In the genomic region with DNA sequence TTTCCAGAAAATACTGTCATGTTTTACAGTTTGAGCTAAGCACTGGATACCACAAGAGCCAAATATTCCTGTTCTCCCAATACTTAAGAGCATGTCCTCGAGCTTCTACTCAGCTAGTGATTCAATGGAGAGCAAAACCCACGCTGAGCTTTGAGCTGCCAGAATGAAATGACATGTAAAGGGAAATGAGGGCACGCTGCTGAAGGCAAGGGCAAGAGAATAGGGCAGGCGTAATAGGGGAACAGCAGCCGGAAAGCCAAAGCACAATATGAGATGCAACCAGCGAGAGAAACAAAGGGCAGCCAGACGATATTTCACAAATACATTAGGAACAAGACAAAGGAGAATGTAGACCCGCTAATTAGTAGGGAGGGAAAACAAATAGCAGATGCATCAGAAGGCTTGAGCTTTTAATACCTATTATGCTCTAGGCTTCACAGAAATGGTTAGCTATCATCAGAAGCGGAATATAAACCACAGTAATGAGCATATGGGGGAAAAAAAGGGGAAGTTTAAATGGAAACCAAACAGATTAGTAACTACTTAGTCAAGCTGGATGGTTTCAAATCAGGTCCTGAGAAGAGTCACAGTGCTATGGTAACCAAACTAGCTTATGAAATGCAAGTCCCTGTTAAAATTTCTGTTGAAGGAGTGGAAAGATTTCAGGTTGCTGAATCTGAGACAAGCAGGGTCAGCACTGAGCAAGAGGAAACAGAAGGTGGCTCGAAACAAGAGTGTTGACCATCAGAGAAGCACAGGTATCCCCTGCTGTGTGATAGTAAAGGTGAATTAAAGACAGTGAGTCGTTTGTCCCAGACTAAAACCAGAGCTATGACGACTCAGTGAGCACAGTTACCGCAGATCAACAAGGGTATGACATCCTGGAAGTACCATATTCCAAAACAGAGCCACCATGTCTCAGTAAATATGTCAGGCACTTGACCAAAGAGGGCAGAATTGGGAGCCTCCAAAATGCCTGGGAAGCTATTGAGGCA, we compare ENCODE assay signal across 10 cellular contexts.
DNase-seq lines count a peak whose midpoint lies in the region; ATAC-seq and TF ChIP-seq lines count a peak whose summit lies in the region.
"Had no signal": no experiment of that assay in that cellular context is flagged by ENCODE, and none has a peak within 500 bp of the region (broad histone marks: within the 10 kb centered on the region; RNA-seq: fewer than 3 reads in every experiment).

No MANE protein-coding gene starts in this region.

- H3K36me3 ChIP-seq in CD4-positive, alpha-beta memory T cell (ENCODE audit: insufficient read depth, low read length) = no peaks in the 10 kb centered on the region
- H3K36me3 ChIP-seq in brain microvascular endothelial cell (replicated peaks) = no peaks in the 10 kb centered on the region

- peaks cover 9 to 16% of the 10 kb centered on the region in 2 donors for H3K27me3 Mint-ChIP-seq in CD4-positive, alpha-beta memory T cell

- peak; percentile 10 for DNase-seq in stimulated activated CD4-positive, alpha-beta T cell treated with anti-CD3 and anti-CD28 coated beads, Interleukin-1b, Interleukin-23, amount 100 ng/mL, for 48 hours
- DNase-seq in stimulated activated CD4-positive, alpha-beta T cell treated with anti-CD3 and anti-CD28 coated beads, Interleukin-4, amount 100 ng/mL, for 24 hours = no peak
- DNase-seq in NCI-H748 (lab: John Stamatoyannopoulos, UW; ENCODE audit: unreplicated experiment) (peak; percentile 78), epidermal melanocyte (ENCODE audit: insufficient read length, low spot score) (no peak), DMS79 (lab: John Stamatoyannopoulos, UW) (no peak), brain microvascular endothelial cell (no peak)
- no peak for DNase-seq in CD4-positive, alpha-beta memory T cell
- DNase-seq: C1 segment of cervical spinal cord had no signal

- no peak for TF ChIP-seq CTCF in brain microvascular endothelial cell (IDR thresholded peaks at IDR 0.05; ENCODE audit: low read depth, low read length, missing control alignments)

- no peak overlapping the region for H3K4me3 ChIP-seq in CD4-positive, alpha-beta memory T cell (ENCODE audit: low read length in 2 of 2)
- H3K4me3 ChIP-seq in brain microvascular endothelial cell (ENCODE audit: low read depth, low read length) = no peak overlapping the region

- no peak overlapping the region for H3K27ac Mint-ChIP-seq in CD4-positive, alpha-beta memory T cell

- H3K9me3 ChIP-seq in CD4-positive, alpha-beta memory T cell (ENCODE audit: control insufficient read depth in 1 of 2, low read length in 2 of 2) = no peaks in the 10 kb centered on the region

- CTCF ChIA-PET in CD4-positive, alpha-beta memory T cell (lab: Charles Lee; ENCODE audit: partially characterized antibody) = no interaction called here

- no peaks in the 10 kb centered on the region for H3K27me3 ChIP-seq in CD4-positive, alpha-beta memory T cell (ENCODE audit: insufficient read depth, low read length)
- H3K27me3 ChIP-seq in brain microvascular endothelial cell (replicated peaks) = no peaks in the 10 kb centered on the region

- no peaks in the 10 kb centered on the region for H3K9me3 Mint-ChIP-seq in CD4-positive, alpha-beta memory T cell

- intact Hi-C loops in CD4-positive, alpha-beta memory T cell (cut with micrococcal nuclease) = no loop called here

- H3K27ac ChIP-seq in CD4-positive, alpha-beta memory T cell (ENCODE audit: low read depth, low read length) = no peak overlapping the region
- H3K27ac ChIP-seq in brain microvascular endothelial cell = no peak overlapping the region
- H3K27ac ChIP-seq: parathyroid adenoma had no signal

- H3K4me1 Mint-ChIP-seq in CD4-positive, alpha-beta memory T cell = no peaks in the 10 kb centered on the region

- in situ Hi-C loops in brain microvascular endothelial cell (cut with HindIII; ENCODE audit: low pct_ligation_motif_present, low sequenced_read_pairs) = no loop called here

- H3K4me3 Mint-ChIP-seq in CD4-positive, alpha-beta memory T cell = no peak overlapping the region

- no peaks in the 10 kb centered on the region for H3K36me3 Mint-ChIP-seq in CD4-positive, alpha-beta memory T cell

- ATAC-seq in HG02973 (IDR thresholded peaks at IDR 0.05; ENCODE audit: unreplicated experiment) = peak; percentile 93

- H3K4me1 ChIP-seq in CD4-positive, alpha-beta memory T cell (ENCODE audit: insufficient read depth, low read length) = no peaks in the 10 kb centered on the region
- H3K4me1 ChIP-seq: parathyroid adenoma had no signal

- POLR2A ChIA-PET in CD4-positive, alpha-beta memory T cell (lab: Charles Lee; ENCODE audit: partially characterized antibody) = no interaction called here

Comparison
In these comparisons a context has a peak if more than half of its experiments do, and no peak if none do; other contexts are left out.
1. DNase-seq: peak in stimulated activated CD4-positive, alpha-beta T cell treated with anti-CD3 and anti-CD28 coated beads, Interleukin-1b, Interleukin-23, amount 100 ng/mL, for 48 hours (single experiment) and NCI-H748 (single experiment); none in stimulated activated CD4-positive, alpha-beta T cell treated with anti-CD3 and anti-CD28 coated beads, Interleukin-4, amount 100 ng/mL, for 24 hours (single experiment), epidermal melanocyte (single experiment), CD4-positive, alpha-beta memory T cell (0 of 5), DMS79 (single experiment) and brain microvascular endothelial cell (single experiment).